ENCODE assay signal across 1 cellular context in the genomic region with DNA sequence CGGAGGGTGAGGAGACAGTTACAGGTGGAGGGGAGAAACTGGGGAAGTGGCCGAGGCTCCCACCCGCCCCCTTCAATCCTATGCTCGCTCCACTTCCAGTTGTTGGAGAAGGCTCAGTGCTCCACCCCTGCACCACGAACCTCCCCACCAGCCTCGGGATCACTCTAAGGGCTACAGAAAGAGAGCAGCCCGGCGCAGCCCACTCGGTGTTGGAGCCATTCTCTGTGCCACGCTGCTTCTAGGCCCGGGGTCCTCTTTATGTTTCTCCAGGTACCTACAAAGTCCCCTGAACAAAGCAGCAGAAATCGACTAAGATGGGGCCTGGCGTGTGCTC.
A peak's percentile ranks its signal among the peaks of the same experiment; 100 is the strongest.
TF ChIP-seq lines count a peak whose summit lies in the region.

No MANE protein-coding gene starts in this region.

TF ChIP-seq in K562, 482 proteins besides CTCF, POLR2A, EP300 and RAD21:
- TF ChIP-seq ZNF586 (CRISPR knock-in tag; conservative IDR thresholded peaks at IDR 0.05), result no peak
- peak; percentile 16; the same call in 1 of the 2 replicates for TF ChIP-seq ZNF589 (CRISPR knock-in tag; IDR thresholded peaks at IDR 0.05; ENCODE audit: low read depth)
